Comparison of ENCODE assay signal across 8 cellular contexts in genomic region chr15:52789601-52790165, GRCh38. TPM values are rescaled to one million over a fixed set of nuclear protein-coding genes. Genes with fewer than 3 reads are reported as not detected.
DNase-seq lines count a peak whose midpoint lies in the region; ATAC-seq and TF ChIP-seq lines count a peak whose summit lies in the region.

No MANE protein-coding gene starts in this region.

- H3K4me3 ChIP-seq in HCT116 (replicated peaks in 1 of 2; ENCODE audit: low read depth in 1 of 2, low read length in 2 of 2), result peak overlapping the region; percentile 40 to 53
- H3K4me3 ChIP-seq in fibroblast of lung (replicated peaks in 1 of 4; ENCODE audit: control extremely low read depth in 1 of 4, insufficient read depth in 1 of 4, low read depth in 3 of 4, low read length in 4 of 4), result peak overlapping the region; percentile 29 to 54 (median 36)
- peak overlapping the region; percentile 69 for H3K4me3 ChIP-seq in rectal smooth muscle tissue (ENCODE audit: low read length)

- peak; percentile 54 for DNase-seq in COLO668 (lab: John Stamatoyannopoulos, UW; ENCODE audit: unreplicated experiment)
- no peak for DNase-seq in HCT116 (ENCODE audit: low read depth, low spot score)
- no peak for DNase-seq in T-cell
- peak in 1 of 2 donors; percentile 23 for DNase-seq in fibroblast of lung (ENCODE audit: low read depth in 2 of 2)
- no peak for DNase-seq in SW 1271 (lab: John Stamatoyannopoulos, UW)
- DNase-seq in LoVo (ENCODE audit: low spot score), result no peak

- no peaks in the 10 kb centered on the region for H3K27me3 ChIP-seq in HCT116 (ENCODE audit: insufficient read depth, low read length)
- H3K27me3 ChIP-seq in fibroblast of lung (ENCODE audit: control insufficient read depth, insufficient read depth, low read length), result peaks cover 73% of the 10 kb centered on the region
- H3K27me3 ChIP-seq in rectal smooth muscle tissue (ENCODE audit: control insufficient read depth, insufficient read depth, low read length), result peaks cover 56% of the 10 kb centered on the region

- intact Hi-C loops in HCT116 (cut with micrococcal nuclease), result no loop called here

- H3K36me3 ChIP-seq in HCT116 (ENCODE audit: control insufficient read depth in 1 of 2, insufficient read depth in 2 of 2, low read length in 2 of 2), result no peaks in the 10 kb centered on the region
- no peaks in the 10 kb centered on the region for H3K36me3 ChIP-seq in fibroblast of lung (ENCODE audit: control insufficient read depth, insufficient read depth, low read length)
- no peaks in the 10 kb centered on the region for H3K36me3 ChIP-seq in rectal smooth muscle tissue (ENCODE audit: control insufficient read depth, insufficient read depth, low read length)

- peaks cover 2 to 9% of the 10 kb centered on the region in 2 experiments; a peak in 2 of 4 replicates for H3K4me1 ChIP-seq in HCT116 (ENCODE audit: control insufficient read depth in 1 of 2, insufficient read depth in 2 of 2, low read length in 2 of 2)
- no peaks in the 10 kb centered on the region for H3K4me1 ChIP-seq in fibroblast of lung (ENCODE audit: control insufficient read depth, extremely low read depth, insufficient read depth, low read length)
- H3K4me1 ChIP-seq in rectal smooth muscle tissue (ENCODE audit: control insufficient read depth, insufficient read depth, low read length), result peaks cover 7% of the 10 kb centered on the region

- no TSS peak for BruUV-seq in HCT116 (replicated peaks; lab: Mats Ljungman, UMichigan)

- no peaks in the 10 kb centered on the region for H3K36me3 Mint-ChIP-seq in T-cell

- POLR2A ChIA-PET in HCT116 (lab: Charles Lee) (no interaction called here), T-cell (lab: Charles Lee) (no interaction called here)

- H3K4me2 ChIP-seq in HCT116 (ENCODE audit: low read length) (peak overlapping the region; percentile 70), fibroblast of lung (ENCODE audit: extremely low read depth, insufficient read depth, low read length) (peak overlapping the region; percentile 92)

- H3K4me3 Mint-ChIP-seq in T-cell, result peak overlapping the region; percentile 60 to 69 (median 66)

- H3K9ac ChIP-seq in HCT116 (ENCODE audit: low read length) (peak overlapping the region; percentile 30; the same call in 1 of the 2 replicates), fibroblast of lung (ENCODE audit: insufficient read depth, low read length) (no peak overlapping the region), rectal smooth muscle tissue (ENCODE audit: low read length) (no peak overlapping the region)

- H3K4me1 Mint-ChIP-seq in T-cell, result peaks cover 14 to 37% (median 34%) of the 10 kb centered on the region in 3 donors

- H3K79me2 ChIP-seq in HCT116 (ENCODE audit: insufficient read depth, low read length) (no peaks in the 10 kb centered on the region), fibroblast of lung (ENCODE audit: control insufficient read depth, insufficient read depth, low read length) (no peaks in the 10 kb centered on the region)

- no peak overlapping the region for H3K27ac Mint-ChIP-seq in T-cell

- H3K9me3 ChIP-seq in HCT116 (ENCODE audit: control insufficient read depth in 1 of 2, insufficient read depth in 1 of 2, low read depth in 1 of 2, low read length in 2 of 2) (no peaks in the 10 kb centered on the region), fibroblast of lung (ENCODE audit: control insufficient read depth, insufficient read depth, low read depth, low read length) (no peaks in the 10 kb centered on the region)

- ATAC-seq in HCT116, result 0 out of 2 replicates have a peak, but pooled peaks have one; percentile 9
- ATAC-seq in T-cell (replicated peaks in 1 of 4), result peak in 3 of 4 experiments; percentile 14 to 37 (median 27)
- ATAC-seq in GM21381 (IDR thresholded peaks at IDR 0.05; ENCODE audit: unreplicated experiment), result no peak

- RAD21 ChIA-PET in HCT116 (lab: Charles Lee; ENCODE audit: low non-redundant PET in 1 of 2, low total read pairs in 2 of 2, uncharacterized antibody in 2 of 2, unreplicated experiment in 2 of 2), result no interaction called here

- no peak for TF ChIP-seq POLR2A in HCT116 (IDR thresholded peaks at IDR 0.05; ENCODE audit: borderline replicate concordance, extremely low read depth, insufficient read depth, insufficient read length)

- H3K9me3 Mint-ChIP-seq in T-cell, result peaks cover 0 to 2% (median 0%) of the 10 kb centered on the region in 3 donors

- H3K9me2 ChIP-seq in HCT116 (ENCODE audit: insufficient read depth), result no peaks in the 10 kb centered on the region

- H3K27me3 Mint-ChIP-seq in T-cell, result peaks cover 59 to 83% of the 10 kb centered on the region in 2 donors

- H4K20me1 ChIP-seq in HCT116 (ENCODE audit: insufficient read depth) (no peaks in the 10 kb centered on the region), fibroblast of lung (ENCODE audit: control insufficient read depth, extremely low read depth, insufficient read depth, low read length) (no peaks in the 10 kb centered on the region)

- H3K27ac ChIP-seq in HCT116 (ENCODE audit: low read depth, low read length) (no peak overlapping the region; the same call in 1 of the 2 replicates), fibroblast of lung (ENCODE audit: insufficient read depth, low read length) (no peak overlapping the region), rectal smooth muscle tissue (ENCODE audit: low read depth, low read length) (no peak overlapping the region)

- H2AFZ ChIP-seq in HCT116 (ENCODE audit: low read depth, low read length, poor library complexity, severe bottlenecking) (no peak overlapping the region), fibroblast of lung (ENCODE audit: low read length) (peak overlapping the region; percentile 74)

- no peak for TF ChIP-seq CTCF in HCT116 (IDR thresholded peaks at IDR 0.05 in 2 of 3, conservative IDR thresholded peaks at IDR 0.05 in 1 of 3; ENCODE audit: borderline replicate concordance in 1 of 3, insufficient read depth in 1 of 3, low read depth in 2 of 3, low read length in 2 of 3)
- no peak for TF ChIP-seq CTCF in fibroblast of lung (conservative IDR thresholded peaks at IDR 0.05 in 1 of 2, IDR thresholded peaks at IDR 0.05 in 1 of 2; ENCODE audit: low read depth in 1 of 2, low read length in 2 of 2)

- CTCF ChIA-PET in HCT116 (lab: Charles Lee) (no interaction called here), T-cell (lab: Charles Lee) (no interaction called here)

- TF ChIP-seq RAD21 in HCT116 (IDR thresholded peaks at IDR 0.05; ENCODE audit: low read depth), result no peak

TF ChIP-seq in HCT116, 20 proteins besides CTCF, POLR2A, EP300 and RAD21 (continues in another document):
- no peak for TF ChIP-seq MAX (IDR thresholded peaks at IDR 0.05)
- no peak for TF ChIP-seq EGR1 (IDR thresholded peaks at IDR 0.05; ENCODE audit: low read depth)
- TF ChIP-seq CEBPB (IDR thresholded peaks at IDR 0.05; ENCODE audit: low read depth), result no peak
- no peak for TF ChIP-seq ZNF274 (IDR thresholded peaks at IDR 0.05; ENCODE audit: low read depth, low read length)
- TF ChIP-seq ATF3 (IDR thresholded peaks at IDR 0.05), result no peak
- no peak for TF ChIP-seq ELF1 (IDR thresholded peaks at IDR 0.05; ENCODE audit: borderline replicate concordance, low read depth)
- no peak for TF ChIP-seq EZH2 (IDR thresholded peaks at IDR 0.05)
- no peak for TF ChIP-seq EZH2phosphoT487 (IDR thresholded peaks at IDR 0.05; ENCODE audit: borderline replicate concordance)
- TF ChIP-seq REST (IDR thresholded peaks at IDR 0.05; ENCODE audit: low read depth), result no peak
- TF ChIP-seq SIN3A (IDR thresholded peaks at IDR 0.05; ENCODE audit: low read depth), result no peak
- TF ChIP-seq SP1 (IDR thresholded peaks at IDR 0.05; ENCODE audit: low read depth), result no peak
- no peak for TF ChIP-seq YY1 (IDR thresholded peaks at IDR 0.05; ENCODE audit: extremely low read depth, insufficient replicate concordance, low read depth, low read length)
- no peak for TF ChIP-seq JUND (IDR thresholded peaks at IDR 0.05)
- no peak for TF ChIP-seq CBX3 (IDR thresholded peaks at IDR 0.05; ENCODE audit: low read depth)

RNA-seq across cellular contexts. Expression of gene ONECUT1, which starts 0.5 kb away (rescaled TPM):
- total RNA-seq in HCT116 (2021; ENCODE audit: unreplicated experiment), result 1.3 TPM
- 0.47 and 0.55 TPM in 2 replicates for polyA plus RNA-seq in HCT116 (2012)
- under 1 TPM in 1 of 5 donors, not detected in 4; 0.13 TPM for total RNA-seq in T-cell
- total RNA-seq in fibroblast of lung, result under 0.01 TPM in 1 of 2 replicates, not detected in the other
- not detected in 2 replicates for polyA plus RNA-seq in fibroblast of lung
- not detected in 2 replicates for polyA plus RNA-seq in fibroblast of lung (2012)
- polyA minus RNA-seq in fibroblast of lung (ENCODE audit: low replicate concordance), result not detected in 2 replicates
